Comparison of ENCODE assay signal across 17 cellular contexts in genomic region chr4:141807073-141807472, GRCh38.
A peak's percentile ranks its signal among the peaks of the same experiment; 100 is the strongest.
DNase-seq lines count a peak whose midpoint lies in the region; ATAC-seq and TF ChIP-seq lines count a peak whose summit lies in the region.
"Had no signal": no experiment of that assay in that cellular context is flagged by ENCODE, and none has a peak within 500 bp of the region (broad histone marks: within the 10 kb centered on the region; RNA-seq: fewer than 3 reads in every experiment).

No MANE protein-coding gene starts in this region.

- H3K27ac Mint-ChIP-seq in activated T-helper 17 cell treated with anti-CD3 and anti-CD28 coated beads, Interleukin-2, amount 50 U/mL, for 72 hours: no peak overlapping the region
- H3K27ac Mint-ChIP-seq: activated naive CD8-positive, alpha-beta T cell treated with anti-CD3 and anti-CD28 coated beads, Interleukin-2, amount 50 U/mL, for 24 hours; T-cell had no signal

- H2AFZ ChIP-seq in ACC112 (ENCODE audit: low read length, unreplicated experiment): peak overlapping the region; percentile 46

- H3K4me1 ChIP-seq in ACC112 (ENCODE audit: control insufficient read depth, insufficient read depth, low read length, unreplicated experiment): peaks cover 25% of the 10 kb centered on the region
- H3K4me1 ChIP-seq: suprapubic skin had no signal

- H3K4me3 Mint-ChIP-seq in activated T-helper 17 cell treated with anti-CD3 and anti-CD28 coated beads, Interleukin-2, amount 50 U/mL, for 72 hours: no peak overlapping the region
- H3K4me3 Mint-ChIP-seq: activated naive CD8-positive, alpha-beta T cell treated with anti-CD3 and anti-CD28 coated beads, Interleukin-2, amount 50 U/mL, for 24 hours; T-cell had no signal

- no peaks in the 10 kb centered on the region for H3K4me1 Mint-ChIP-seq in activated T-helper 17 cell treated with anti-CD3 and anti-CD28 coated beads, Interleukin-2, amount 50 U/mL, for 72 hours
- H3K4me1 Mint-ChIP-seq: T-cell had no signal

- peak overlapping the region; percentile 39 for H3K27ac ChIP-seq in ACC112 (ENCODE audit: low read depth, low read length)
- H3K27ac ChIP-seq: ovary, suprapubic skin had no signal

- peak; percentile 28 for DNase-seq in fibroblast of villous mesenchyme (ENCODE audit: low read depth)
- DNase-seq in NCI-H748 (lab: John Stamatoyannopoulos, UW; ENCODE audit: unreplicated experiment): no peak
- no peak for DNase-seq in hepatic stellate cell (ENCODE audit: low spot score)
- DNase-seq in occipital lobe (lab: John Stamatoyannopoulos, UW): no peak
- DNase-seq in T-helper 2 cell: no peak
- DNase-seq: activated CD4-positive, CD25-positive, alpha-beta regulatory T cell treated with anti-CD3 and anti-CD28 coated beads, Interleukin-2, amount 50 U/mL, for 72 hours; activated naive CD8-positive, alpha-beta T cell treated with anti-CD3 and anti-CD28 coated beads, Interleukin-2, amount 50 U/mL, for 24 hours; dermis blood vessel endothelial cell; MV-4-11; NCI-H2171; ovary; stimulated activated CD4-positive, alpha-beta T cell treated with anti-CD3 and anti-CD28 coated beads, Interleukin-12 subunit alpha, Interleukin-12 subunit beta, amount 100 ng/mL, for 4 hours; T-cell had no signal

- no peaks in the 10 kb centered on the region for H3K36me3 Mint-ChIP-seq in activated T-helper 17 cell treated with anti-CD3 and anti-CD28 coated beads, Interleukin-2, amount 50 U/mL, for 72 hours (ENCODE audit: low read depth)
- H3K36me3 Mint-ChIP-seq: T-cell had no signal

- H3K4me3 ChIP-seq in ACC112 (ENCODE audit: low read depth, low read length) (0 out of 2 replicates have a peak overlapping the region, but pooled peaks have one; percentile 16), fibroblast of villous mesenchyme (ENCODE audit: low read depth, low read length) (no peak overlapping the region)
- H3K4me3 ChIP-seq: ovary, suprapubic skin had no signal

- no peaks in the 10 kb centered on the region for H3K36me3 ChIP-seq in ACC112 (ENCODE audit: insufficient read depth, low read length)
- H3K36me3 ChIP-seq: ovary, suprapubic skin had no signal

- H3K79me2 ChIP-seq in ACC112 (ENCODE audit: control insufficient read depth, insufficient read depth, low read length, unreplicated experiment): no peaks in the 10 kb centered on the region

- no peaks in the 10 kb centered on the region for H3K9me3 Mint-ChIP-seq in activated T-helper 17 cell treated with anti-CD3 and anti-CD28 coated beads, Interleukin-2, amount 50 U/mL, for 72 hours
- H3K9me3 Mint-ChIP-seq: activated naive CD8-positive, alpha-beta T cell treated with anti-CD3 and anti-CD28 coated beads, Interleukin-2, amount 50 U/mL, for 24 hours; T-cell had no signal

- peaks cover 16% of the 10 kb centered on the region for H3K27me3 Mint-ChIP-seq in activated T-helper 17 cell treated with anti-CD3 and anti-CD28 coated beads, Interleukin-2, amount 50 U/mL, for 72 hours
- H3K27me3 Mint-ChIP-seq: activated naive CD8-positive, alpha-beta T cell treated with anti-CD3 and anti-CD28 coated beads, Interleukin-2, amount 50 U/mL, for 24 hours had no signal

- ATAC-seq in HG02885 (IDR thresholded peaks at IDR 0.05; ENCODE audit: poor library complexity, unreplicated experiment): peak; percentile 55
- ATAC-seq in activated T-helper 17 cell treated with anti-CD3 and anti-CD28 coated beads, Interleukin-2, amount 50 U/mL, for 72 hours (replicated peaks): peak; percentile 76
- ATAC-seq: activated naive CD8-positive, alpha-beta T cell treated with anti-CD3 and anti-CD28 coated beads, Interleukin-2, amount 50 U/mL, for 24 hours; T-cell had no signal

- TF ChIP-seq CTCF in fibroblast of villous mesenchyme (IDR thresholded peaks at IDR 0.05; ENCODE audit: insufficient read depth, low read depth, low read length): no peak

- H3K27me3 ChIP-seq in ACC112 (ENCODE audit: insufficient read depth, low read length): no peaks in the 10 kb centered on the region
- H3K27me3 ChIP-seq: ovary, suprapubic skin had no signal
